Comparison of ENCODE assay signal across 8 cellular contexts in genomic region chrX:54495814-54496516, GRCh38. TPM values are rescaled to one million over a fixed set of nuclear protein-coding genes. Genes with fewer than 3 reads are reported as not detected.
A peak's percentile ranks its signal among the peaks of the same experiment; 100 is the strongest.
DNase-seq lines count a peak whose midpoint lies in the region; ATAC-seq and TF ChIP-seq lines count a peak whose summit lies in the region.

Gene FGD1 (minus strand): TSS chrX:54496234. CDS start chrX:54495432, 802 bp downstream.

- H3K79me2 ChIP-seq in KMS-11 (ENCODE audit: insufficient read depth, low read depth) = no peaks in the 10 kb centered on the region

- H3K4me2 ChIP-seq in KMS-11 = peak within 1 kb of the TSS; percentile 42; the same call in 1 of the 2 replicates

- no peak for TF ChIP-seq CTCF in KMS-11 (conservative IDR thresholded peaks at IDR 0.05; ENCODE audit: low read depth, low read length)
- TF ChIP-seq CTCF in body of pancreas (IDR thresholded peaks at IDR 0.05) = no peak

- peak in 1 of 3 donors; percentile 16 for TF ChIP-seq POLR2A in body of pancreas (IDR thresholded peaks at IDR 0.05)

- H3K9ac ChIP-seq in KMS-11 = peak within 1 kb of the TSS; percentile 35; the same call in 1 of the 2 replicates

- H3K27ac ChIP-seq in KMS-11 (no peak within 1 kb of the TSS), body of pancreas (peak within 1 kb of the TSS; percentile 8 to 55 (median 33)), iPS DF 6.9 (ENCODE audit: low read length) (no peak within 1 kb of the TSS)

- H3K9me3 ChIP-seq in body of pancreas = no peaks in the 10 kb centered on the region
- no peaks in the 10 kb centered on the region for H3K9me3 ChIP-seq in iPS DF 6.9 (ENCODE audit: control insufficient read depth, insufficient read depth, low read length)

- ATAC-seq in body of pancreas (peak; percentile 86), sciatic nerve (peak; percentile 93), HG03520 (IDR thresholded peaks at IDR 0.05; ENCODE audit: unreplicated experiment) (no peak)

- no peaks in the 10 kb centered on the region for H4K20me1 ChIP-seq in KMS-11 (ENCODE audit: insufficient read depth)

- DNase-seq in COR-L47 (lab: John Stamatoyannopoulos, UW) = peak; percentile 17
- peak; percentile 15 for DNase-seq in T follicular helper cell (ENCODE audit: low read depth)
- peak; percentile 64 to 81 (median 70) for DNase-seq in body of pancreas
- no peak for DNase-seq in iPS DF 6.9 (ENCODE audit: low read depth, low spot score)
- peak; percentile 86 for DNase-seq in sciatic nerve (ENCODE audit: low spot score)
- no peak for DNase-seq in OCI-M1 (lab: John Stamatoyannopoulos, UW)

- H3K36me3 ChIP-seq in KMS-11 (ENCODE audit: insufficient read depth) = no peaks in the 10 kb centered on the region
- H3K36me3 ChIP-seq in body of pancreas (replicated peaks in 1 of 2; ENCODE audit: insufficient read depth in 1 of 2, low read depth in 2 of 2) = no peaks in the 10 kb centered on the region
- H3K36me3 ChIP-seq in iPS DF 6.9 (ENCODE audit: control insufficient read depth, insufficient read depth, low read length) = no peaks in the 10 kb centered on the region; the same call in 1 of the 2 replicates

- peak within 1 kb of the TSS; percentile 82 for H2AFZ ChIP-seq in KMS-11 (ENCODE audit: low read depth)

- H3K4me1 ChIP-seq in KMS-11 (ENCODE audit: low read depth, poor library complexity, severe bottlenecking) (no peaks in the 10 kb centered on the region), body of pancreas (peaks cover 5% of the 10 kb centered on the region), iPS DF 6.9 (ENCODE audit: control insufficient read depth, insufficient read depth, low read length) (peaks cover 3% of the 10 kb centered on the region; the same call in 1 of the 2 replicates)

- WGBS in body of pancreas, 2 donors = 0 to 1% methylated on average over 5 to 8 of the region's 51 CpGs
- no CpG with 5 or more reads among the region's 51 CpGs for WGBS in iPS DF 6.9 (ENCODE audit: insufficient coverage, insufficient read length)

- H3K27me3 ChIP-seq in KMS-11 (ENCODE audit: insufficient read depth, low read depth) = no peaks in the 10 kb centered on the region
- H3K27me3 ChIP-seq in body of pancreas = no peaks in the 10 kb centered on the region
- no peaks in the 10 kb centered on the region for H3K27me3 ChIP-seq in iPS DF 6.9 (ENCODE audit: control insufficient read depth, insufficient read depth, low read length)

- H3K4me3 ChIP-seq in KMS-11 (IDR thresholded peaks at IDR 0.05; ENCODE audit: insufficient read depth, low read depth, low read length) (no peak within 1 kb of the TSS), body of pancreas (peak within 1 kb of the TSS; percentile 31 to 34), iPS DF 6.9 (ENCODE audit: low read length) (peak within 1 kb of the TSS; percentile 72; the same call in 1 of the 2 replicates)

- intact Hi-C loops in body of pancreas (cut with DNase I) = no loop called here
- intact Hi-C loops in sciatic nerve (cut with DNase I) = no loop called here

RNA-seq across cellular contexts. Expression of gene FGD1, which starts in this region (rescaled TPM):
- total RNA-seq in body of pancreas = 1 to 10 TPM; 2.3 to 2.9 TPM
- 7.3 TPM for total RNA-seq in sciatic nerve

Comparison
In these comparisons a context has a peak if more than half of its experiments do, and no peak if none do; other contexts are left out.
1. DNase-seq: peak in COR-L47 (single experiment), T follicular helper cell (single experiment), body of pancreas (4 of 4) and sciatic nerve (single experiment); none in iPS DF 6.9 (single experiment) and OCI-M1 (single experiment).
2. H3K27ac ChIP-seq: peak in body of pancreas (4 of 4); none in KMS-11 (single experiment) and iPS DF 6.9 (single experiment).